29 cellular contexts compared by ENCODE assay signal in the genomic region with DNA sequence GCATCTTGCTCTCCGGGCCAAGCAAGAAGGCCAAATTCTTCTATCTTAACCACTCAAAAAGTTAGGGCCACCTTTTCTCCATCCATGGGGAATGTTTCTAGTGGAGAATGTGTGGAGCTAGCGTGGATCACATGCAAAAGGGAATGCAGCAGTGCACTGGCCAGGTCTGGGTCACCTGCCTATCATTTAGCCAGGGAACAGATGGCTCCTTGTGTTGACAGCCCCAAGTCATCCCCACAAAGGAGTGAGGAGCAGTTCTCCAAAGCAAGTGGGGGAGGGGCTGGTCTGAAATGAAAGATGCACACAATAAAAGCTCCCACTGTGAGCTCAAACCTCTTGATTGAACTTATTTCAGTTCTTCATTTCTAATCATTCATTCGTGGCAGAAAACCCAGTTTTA.
"Had no signal": no experiment of that assay in that cellular context is flagged by ENCODE, and none has a peak within 500 bp of the region (broad histone marks: within the 10 kb centered on the region; RNA-seq: fewer than 3 reads in every experiment).

No MANE protein-coding gene starts in this region.

- DNase-seq: activated CD4-positive, alpha-beta T cell treated with anti-CD3 and anti-CD28 coated beads, Interleukin-2, amount 10 ng/mL, durations not matched to agents 7 days and 5 days; activated CD4-positive, alpha-beta T cell treated with anti-CD3 and anti-CD28 coated beads, Interleukin-2, amount 50 U/mL, for 48 hours; activated CD8-positive, alpha-beta T cell treated with anti-CD3 and anti-CD28 coated beads, Interleukin-2, amount 10 ng/mL, durations not matched to agents 7 days and 5 days; activated gamma-delta T cell treated with Interleukin-2 at 50 U/mL for 16 hours; activated naive CD4-positive, alpha-beta T cell treated with anti-CD3 and anti-CD28 coated beads for 36 hours; activated T-cell treated with anti-CD3 and anti-CD28 coated beads, Interleukin-2, amount 50 U/mL, for 4 hours; adrenal gland; central memory CD4-positive, alpha-beta T cell; MM.1S; MV-4-11; NCI-H1092; NCI-H1436 treated with DMSO at 0.1 percent for 48 hours; NCI-H1694 treated with DMSO at 0.1 percent for 48 hours; NCI-H2029; NCI-H2107; NCI-H226; NCI-H526 treated with DMSO at 0.1 percent for 48 hours; NK-92 treated with Interleukin-12 subunit alpha and Interleukin-12 subunit beta, amount 100 ng/mL, for 24 hours; PC-3; SIG-M5; T1000 had no signal

- H3K36me3 Mint-ChIP-seq: activated naive CD4-positive, alpha-beta T cell treated with anti-CD3 and anti-CD28 coated beads, Interleukin-2, amount 50 U/mL, for 72 hours; brain had no signal

- H3K27ac Mint-ChIP-seq: activated CD4-positive, alpha-beta T cell treated with anti-CD3 and anti-CD28 coated beads, Interleukin-2, amount 10 ng/mL, durations not matched to agents 7 days and 5 days; activated CD8-positive, alpha-beta T cell treated with anti-CD3 and anti-CD28 coated beads, Interleukin-2, amount 10 ng/mL, durations not matched to agents 7 days and 5 days; activated naive CD4-positive, alpha-beta T cell treated with anti-CD3 and anti-CD28 coated beads for 36 hours; activated naive CD4-positive, alpha-beta T cell treated with anti-CD3 and anti-CD28 coated beads, Interleukin-2, amount 50 U/mL, for 72 hours; activated T-helper 1 cell treated with anti-CD3 and anti-CD28 coated beads, Interleukin-12 subunit alpha, Interleukin-12 subunit beta, Interleukin-2, Interleukin-4 antibody, amounts not matched to agents 30 ng/mL and 10 ng/mL and 1 ng/mL, durations not matched to agents 14 hours and 24 hours and 36 hours; brain had no signal

- H3K4me3 ChIP-seq: adrenal gland, coronary artery, SK-N-MC had no signal

- H3K4me1 Mint-ChIP-seq: activated CD4-positive, alpha-beta T cell treated with anti-CD3 and anti-CD28 coated beads, Interleukin-2, amount 10 ng/mL, durations not matched to agents 7 days and 5 days had no signal

- H3K4me3 Mint-ChIP-seq: activated CD4-positive, alpha-beta T cell treated with anti-CD3 and anti-CD28 coated beads, Interleukin-2, amount 10 ng/mL, durations not matched to agents 7 days and 5 days; activated CD8-positive, alpha-beta T cell treated with anti-CD3 and anti-CD28 coated beads, Interleukin-2, amount 10 ng/mL, durations not matched to agents 7 days and 5 days; activated naive CD4-positive, alpha-beta T cell treated with anti-CD3 and anti-CD28 coated beads for 36 hours; activated T-cell treated with anti-CD3 and anti-CD28 coated beads, Interleukin-2, amount 50 U/mL, for 4 hours; activated T-helper 1 cell treated with anti-CD3 and anti-CD28 coated beads, Interleukin-12 subunit alpha, Interleukin-12 subunit beta, Interleukin-2, Interleukin-4 antibody, amounts not matched to agents 30 ng/mL and 10 ng/mL and 1 ng/mL, durations not matched to agents 14 hours and 24 hours and 36 hours; brain had no signal

- H3K9me3 Mint-ChIP-seq: activated CD4-positive, alpha-beta T cell treated with anti-CD3 and anti-CD28 coated beads, Interleukin-2, amount 10 ng/mL, durations not matched to agents 7 days and 5 days; activated naive CD4-positive, alpha-beta T cell treated with anti-CD3 and anti-CD28 coated beads for 36 hours; activated naive CD4-positive, alpha-beta T cell treated with anti-CD3 and anti-CD28 coated beads, Interleukin-2, amount 50 U/mL, for 72 hours; activated T-cell treated with anti-CD3 and anti-CD28 coated beads, Interleukin-2, amount 50 U/mL, for 4 hours; activated T-helper 1 cell treated with anti-CD3 and anti-CD28 coated beads, Interleukin-12 subunit alpha, Interleukin-12 subunit beta, Interleukin-2, Interleukin-4 antibody, amounts not matched to agents 30 ng/mL and 10 ng/mL and 1 ng/mL, durations not matched to agents 14 hours and 24 hours and 36 hours; brain had no signal

- H3K9me3 ChIP-seq: adrenal gland had no signal

- ATAC-seq: activated CD8-positive, alpha-beta T cell treated with anti-CD3 and anti-CD28 coated beads, Interleukin-2, amount 10 ng/mL, durations not matched to agents 7 days and 5 days; activated naive CD4-positive, alpha-beta T cell treated with anti-CD3 and anti-CD28 coated beads, Interleukin-2, amount 50 U/mL, for 72 hours; activated T-cell treated with anti-CD3 and anti-CD28 coated beads, Interleukin-2, amount 50 U/mL, for 4 hours; PC-3; Right ventricle myocardium inferior had no signal

- H3K27me3 ChIP-seq: adrenal gland had no signal

- H3K27ac ChIP-seq: adrenal gland, coronary artery, KMS-11, RWPE1, SK-N-MC had no signal

- H3K36me3 ChIP-seq: adrenal gland had no signal

- H3K27me3 Mint-ChIP-seq: brain had no signal
